18 cellular contexts compared by ENCODE assay signal in genomic region chr22:21615731-21616130, GRCh38. TPM values are rescaled to one million over a fixed set of nuclear protein-coding genes. Genes with fewer than 3 reads are reported as not detected.
DNase-seq lines count a peak whose midpoint lies in the region; ATAC-seq and TF ChIP-seq lines count a peak whose summit lies in the region.
"Had no signal": no experiment of that assay in that cellular context is flagged by ENCODE, and none has a peak within 500 bp of the region (broad histone marks: within the 10 kb centered on the region; RNA-seq: fewer than 3 reads in every experiment).

No MANE protein-coding gene starts in this region.

- H3K27me3 Mint-ChIP-seq in activated naive CD4-positive, alpha-beta T cell treated with anti-CD3 and anti-CD28 coated beads for 36 hours (ENCODE audit: low read depth): no peaks in the 10 kb centered on the region

- H3K9me3 ChIP-seq in OCI-LY7 (ENCODE audit: low read length): no peaks in the 10 kb centered on the region
- H3K9me3 ChIP-seq in mucosa of descending colon: no peaks in the 10 kb centered on the region
- no peaks in the 10 kb centered on the region for H3K9me3 ChIP-seq in aorta (ENCODE audit: control insufficient read depth, low read length)

- CTCF ChIA-PET in activated naive CD4-positive, alpha-beta T cell treated with anti-CD3 and anti-CD28 coated beads for 36 hours (lab: Charles Lee): interaction anchor here (0.5 to 2.4 kb wide), 3 partner anchors 14 to 36 kb away, joined by 4 to 8 read pairs (median 7); partner anchors contain the start of genes SDF2L1 and YDJC
- CTCF ChIA-PET in OCI-LY7 (lab: Charles Lee; ENCODE audit: unreplicated experiment): interaction anchor here (0.7 kb wide), 1 partner anchor 13 kb away, joined by 5 read pairs; no protein-coding TSS in a partner anchor

- WGBS in aorta, 2 donors: 74% methylated on average over 4 of the region's 4 CpGs

- H2AFZ ChIP-seq in OCI-LY7 (ENCODE audit: low read length): no peak overlapping the region
- H2AFZ ChIP-seq: GM23338 had no signal

- peaks cover 14% of the 10 kb centered on the region for H3K4me1 Mint-ChIP-seq in activated naive CD4-positive, alpha-beta T cell treated with anti-CD3 and anti-CD28 coated beads for 36 hours (ENCODE audit: low read depth)

- H3K9me3 Mint-ChIP-seq in activated naive CD4-positive, alpha-beta T cell treated with anti-CD3 and anti-CD28 coated beads, Interleukin-2, amount 50 U/mL, for 72 hours: no peaks in the 10 kb centered on the region
- no peaks in the 10 kb centered on the region for H3K9me3 Mint-ChIP-seq in activated naive CD4-positive, alpha-beta T cell treated with anti-CD3 and anti-CD28 coated beads for 36 hours
- H3K9me3 Mint-ChIP-seq: CD8-positive, alpha-beta T cell; GM23338 had no signal

- H3K4me3 Mint-ChIP-seq in activated naive CD4-positive, alpha-beta T cell treated with anti-CD3 and anti-CD28 coated beads for 36 hours: no peak overlapping the region
- H3K4me3 Mint-ChIP-seq: CD8-positive, alpha-beta T cell; GM23338 had no signal

- TF ChIP-seq CTCF in OCI-LY7 (conservative IDR thresholded peaks at IDR 0.05; ENCODE audit: low read length): no peak
- no peak for TF ChIP-seq CTCF in mucosa of descending colon (IDR thresholded peaks at IDR 0.05)

- H3K4me1 ChIP-seq in OCI-LY7 (ENCODE audit: insufficient read depth, low read length, poor library complexity, severe bottlenecking) (peaks cover 45% of the 10 kb centered on the region), mucosa of descending colon (ENCODE audit: low read depth) (peaks cover 5% of the 10 kb centered on the region), aorta (ENCODE audit: control insufficient read depth in 1 of 2, insufficient read depth in 2 of 2, low read length in 2 of 2) (no peaks in the 10 kb centered on the region)

- H3K27me3 ChIP-seq in aorta (ENCODE audit: control insufficient read depth in 1 of 2, insufficient read depth in 2 of 2, low read length in 1 of 2): no peaks in the 10 kb centered on the region

- peaks cover 16% of the 10 kb centered on the region for H4K20me1 ChIP-seq in OCI-LY7 (ENCODE audit: insufficient read depth, low read length)

- no peak for DNase-seq in activated naive CD4-positive, alpha-beta T cell treated with anti-CD3 and anti-CD28 coated beads, Interleukin-2, amount 50 U/mL, for 72 hours (ENCODE audit: low spot score in 2 of 2)
- no peak for DNase-seq in activated naive CD4-positive, alpha-beta T cell treated with anti-CD3 and anti-CD28 coated beads for 36 hours
- DNase-seq in OCI-LY7 (ENCODE audit: low spot score) (no peak), mucosa of descending colon (no peak), NCI-H524 (lab: John Stamatoyannopoulos, UW) (no peak), aorta (no peak)
- DNase-seq: CD8-positive, alpha-beta T cell; DND-41; GF-D8; Kasumi-1; NCI-H1417 treated with DMSO at 0.1 percent for 48 hours; NCI-H2029; NCI-H2171 treated with DMSO at 0.1 percent for 48 hours; NCI-H510A; OCI-M1 had no signal

- H3K9me2 ChIP-seq in OCI-LY7 (ENCODE audit: insufficient read depth, low read length): no peaks in the 10 kb centered on the region

- peaks cover 0 to 13% of the 10 kb centered on the region in 2 donors for H3K36me3 Mint-ChIP-seq in activated naive CD4-positive, alpha-beta T cell treated with anti-CD3 and anti-CD28 coated beads, Interleukin-2, amount 50 U/mL, for 72 hours
- peaks cover 18% of the 10 kb centered on the region for H3K36me3 Mint-ChIP-seq in activated naive CD4-positive, alpha-beta T cell treated with anti-CD3 and anti-CD28 coated beads for 36 hours (ENCODE audit: low read depth)

- BruUV-seq in OCI-LY7 (replicated peaks; lab: Mats Ljungman, UMichigan): TSS peak; percentile 26

- intact Hi-C loops in activated naive CD4-positive, alpha-beta T cell treated with anti-CD3 and anti-CD28 coated beads for 36 hours (cut with micrococcal nuclease): loop anchor here (5.0 to 10.0 kb wide), 2 partner anchors 37 to 579 kb away; no protein-coding TSS in a partner anchor
- intact Hi-C loops in OCI-LY7 (cut with micrococcal nuclease; ENCODE audit: unreplicated experiment) (loop anchor here (2.0 to 10.0 kb wide), 2 partner anchors 47 to 1401 kb away; no protein-coding TSS in a partner anchor), mucosa of descending colon (cut with DNase I, micrococcal nuclease) (no loop called here), aorta (cut with DNase I) (no loop called here)

- H3K4me2 ChIP-seq in OCI-LY7 (ENCODE audit: low read length): peak overlapping the region; percentile 34
- H3K4me2 ChIP-seq: GM23338 had no signal

- peak overlapping the region; percentile 10 for H3K4me3 ChIP-seq in OCI-LY7 (ENCODE audit: low read depth, low read length, poor library complexity, severe bottlenecking)
- no peak overlapping the region for H3K4me3 ChIP-seq in mucosa of descending colon
- H3K4me3 ChIP-seq in aorta (ENCODE audit: low read length in 2 of 2): no peak overlapping the region
- H3K4me3 ChIP-seq: GM23338 had no signal

- H3K36me3 ChIP-seq in OCI-LY7 (ENCODE audit: insufficient read depth, low read length) (peaks cover 77% of the 10 kb centered on the region), mucosa of descending colon (ENCODE audit: low read depth) (no peaks in the 10 kb centered on the region), aorta (ENCODE audit: control insufficient read depth in 1 of 2, insufficient read depth in 2 of 2, low read length in 1 of 2) (peaks cover 0 to 5% of the 10 kb centered on the region in 2 donors)

- H3K79me2 ChIP-seq in OCI-LY7 (ENCODE audit: insufficient read depth, low read depth, low read length): peaks cover 72% of the 10 kb centered on the region

- ATAC-seq in activated naive CD4-positive, alpha-beta T cell treated with anti-CD3 and anti-CD28 coated beads, Interleukin-2, amount 50 U/mL, for 72 hours: no peak
- ATAC-seq in mucosa of descending colon (peak; percentile 43), HG02798 (IDR thresholded peaks at IDR 0.05; ENCODE audit: poor library complexity, unreplicated experiment) (no peak), aorta (ENCODE audit: low FRiP score) (no peak)
- ATAC-seq: CD8-positive, alpha-beta T cell; GM23338 had no signal

- peak overlapping the region; percentile 13 to 46 for H3K27ac Mint-ChIP-seq in activated naive CD4-positive, alpha-beta T cell treated with anti-CD3 and anti-CD28 coated beads, Interleukin-2, amount 50 U/mL, for 72 hours
- H3K27ac Mint-ChIP-seq in activated naive CD4-positive, alpha-beta T cell treated with anti-CD3 and anti-CD28 coated beads for 36 hours: no peak overlapping the region
- H3K27ac Mint-ChIP-seq: GM23338 had no signal

- POLR2A ChIA-PET in OCI-LY7 (lab: Charles Lee): no interaction called here

- H3K27ac ChIP-seq in OCI-LY7 (ENCODE audit: low read depth, low read length, poor library complexity, severe bottlenecking) (peak overlapping the region; percentile 56), aorta (ENCODE audit: low read depth in 1 of 2, low read length in 2 of 2) (no peak overlapping the region)

RNA-seq across cellular contexts. Expression of gene YDJC, which starts 14.1 kb away (rescaled TPM):
- 10 to 100 TPM; 26.9 to 47.9 TPM for total RNA-seq in activated naive CD4-positive, alpha-beta T cell treated with anti-CD3 and anti-CD28 coated beads, Interleukin-2, amount 50 U/mL, for 72 hours
- 10 to 100 TPM; 50.3 to 53.2 TPM for total RNA-seq in activated naive CD4-positive, alpha-beta T cell treated with anti-CD3 and anti-CD28 coated beads for 36 hours
- total RNA-seq in OCI-LY7 (2014; rRNA removed; shearing (Covaris generic)): 75.6 and 81.1 TPM in 2 replicates
- 59.0 and 59.3 TPM in 2 replicates for total RNA-seq in OCI-LY7 (2022)
- total RNA-seq in mucosa of descending colon: 10 to 100 TPM; 12.5 to 26.5 (median 21.7) TPM
- 10 to 100 TPM in 1 of 2 donors, 1 to 10 TPM in 1; 9.0 to 10.2 TPM for total RNA-seq in aorta
- polyA plus RNA-seq in aorta: 10 to 100 TPM; 11.8 to 12.0 TPM

RNA-seq across cellular contexts. Expression of gene CCDC116, which starts 16.8 kb away (rescaled TPM):
- under 1 TPM in 1 of 2 donors, not detected in 1; 0.54 TPM for total RNA-seq in activated naive CD4-positive, alpha-beta T cell treated with anti-CD3 and anti-CD28 coated beads, Interleukin-2, amount 50 U/mL, for 72 hours
- under 1 TPM; 0.19 to 0.30 TPM for total RNA-seq in activated naive CD4-positive, alpha-beta T cell treated with anti-CD3 and anti-CD28 coated beads for 36 hours
- 1.5 and 1.7 TPM in 2 replicates for total RNA-seq in OCI-LY7 (2014; rRNA removed; shearing (Covaris generic))
- total RNA-seq in OCI-LY7 (2022) (3.1 and 3.5 TPM in 2 replicates), mucosa of descending colon (under 1 TPM; 0.22 to 0.89 (median 0.26) TPM), aorta (1 to 10 TPM; 1.0 to 1.8 TPM)
- 1 to 10 TPM in 1 of 2 donors, not detected in 1; 2.5 TPM for polyA plus RNA-seq in aorta
- total RNA-seq: SK-MEL-5 had no signal
- polyA plus RNA-seq: GM23338 had no signal

RNA-seq across cellular contexts. Expression of gene SDF2L1, which starts 26.4 kb away (rescaled TPM):
- 10 to 100 TPM; 25.3 to 27.8 TPM for total RNA-seq in activated naive CD4-positive, alpha-beta T cell treated with anti-CD3 and anti-CD28 coated beads, Interleukin-2, amount 50 U/mL, for 72 hours
- 10 to 100 TPM; 21.7 to 22.3 TPM for total RNA-seq in activated naive CD4-positive, alpha-beta T cell treated with anti-CD3 and anti-CD28 coated beads for 36 hours
- 66.8 and 89.1 TPM in 2 replicates for total RNA-seq in OCI-LY7 (2014; rRNA removed; shearing (Covaris generic))
- 39.6 and 60.5 TPM in 2 replicates for total RNA-seq in OCI-LY7 (2022)
- 10 to 100 TPM; 25.8 to 48.8 (median 28.0) TPM for total RNA-seq in mucosa of descending colon
- total RNA-seq in aorta: 10 to 100 TPM; 24.8 to 38.7 TPM
- 10 to 100 TPM; 16.7 to 34.7 TPM for polyA plus RNA-seq in aorta

RNA-seq across cellular contexts. Expression of gene UBE2L3, which starts 48.2 kb away (rescaled TPM):
- 10 to 100 TPM; 46.1 to 62.5 TPM for total RNA-seq in activated naive CD4-positive, alpha-beta T cell treated with anti-CD3 and anti-CD28 coated beads, Interleukin-2, amount 50 U/mL, for 72 hours
- 10 to 100 TPM; 49.1 to 50.1 TPM for total RNA-seq in activated naive CD4-positive, alpha-beta T cell treated with anti-CD3 and anti-CD28 coated beads for 36 hours
- 61.2 and 63.8 TPM in 2 replicates for total RNA-seq in OCI-LY7 (2014; rRNA removed; shearing (Covaris generic))
- 67.1 and 67.8 TPM in 2 replicates for total RNA-seq in OCI-LY7 (2022)
- 10 to 100 TPM; 52.6 to 60.9 (median 60.7) TPM for total RNA-seq in mucosa of descending colon
- 10 to 100 TPM; 34.1 to 39.4 TPM for total RNA-seq in aorta
- polyA plus RNA-seq in aorta: 10 to 100 TPM; 42.6 to 54.5 TPM

RNA-seq across cellular contexts. Expression of gene PPIL2, which starts 50.1 kb away (rescaled TPM):
- 10 to 100 TPM; 33.9 to 50.5 TPM for total RNA-seq in activated naive CD4-positive, alpha-beta T cell treated with anti-CD3 and anti-CD28 coated beads, Interleukin-2, amount 50 U/mL, for 72 hours
- 10 to 100 TPM; 40.9 to 42.3 TPM for total RNA-seq in activated naive CD4-positive, alpha-beta T cell treated with anti-CD3 and anti-CD28 coated beads for 36 hours
- 58.5 and 59.9 TPM in 2 replicates for total RNA-seq in OCI-LY7 (2014; rRNA removed; shearing (Covaris generic))
- total RNA-seq in OCI-LY7 (2022): 86.3 and 92.7 TPM in 2 replicates
- total RNA-seq in mucosa of descending colon: 10 to 100 TPM; 42.5 to 68.3 (median 61.6) TPM
- 10 to 100 TPM; 33.2 to 35.4 TPM for total RNA-seq in aorta
- polyA plus RNA-seq in aorta: 10 to 100 TPM in 1 of 2 donors, 1 to 10 TPM in 1; 5.1 to 38.4 TPM

Comparison
In these comparisons a context has a peak if more than half of its experiments do, and no peak if none do; other contexts are left out.
1. intact Hi-C loops: an anchor here in activated naive CD4-positive, alpha-beta T cell treated with anti-CD3 and anti-CD28 coated beads for 36 hours (5.0 to 10.0 kb wide) and OCI-LY7 (2.0 to 10.0 kb wide); none called in mucosa of descending colon and aorta.